1 cellular context compared by ENCODE assay signal in genomic region chr17:42980274-42980765, GRCh38.
TF ChIP-seq lines count a peak whose summit lies in the region.

Gene RUNDC1, plus strand, starts transcription at chr17:42980565. Its CDS starts 12 bp downstream, at chr17:42980577.

TF ChIP-seq in HepG2, 621 proteins besides CTCF, POLR2A, EP300 and RAD21 (continued from another document and continues in another):
- TF ChIP-seq PBX2 (CRISPR knock-in tag; IDR thresholded peaks at IDR 0.05) (no peak), SMAD1 (CRISPR knock-in tag; IDR thresholded peaks at IDR 0.05; ENCODE audit: borderline replicate concordance, low read depth) (no peak), MAX (IDR thresholded peaks at IDR 0.05) (no peak), SRSF1 (optimal IDR thresholded peaks at IDR 0.05; ENCODE audit: low read depth, low read length) (peak; percentile 82), ZBTB7B (CRISPR knock-in tag; IDR thresholded peaks at IDR 0.05) (peak; percentile 82), MED1 (CRISPR knock-in tag; IDR thresholded peaks at IDR 0.05) (no peak; the same call in 1 of the 2 replicates), CREB3 (CRISPR knock-in tag; IDR thresholded peaks at IDR 0.05) (no peak), HNF4A (CRISPR knock-in tag; IDR thresholded peaks at IDR 0.05) (no peak), ZNF225 (CRISPR knock-in tag; IDR thresholded peaks at IDR 0.05) (no peak; the same call in 1 of the 2 replicates), ZNF235 (CRISPR knock-in tag; IDR thresholded peaks at IDR 0.05; ENCODE audit: borderline replicate concordance) (no peak; the same call in 1 of the 2 replicates), WIZ (CRISPR knock-in tag; IDR thresholded peaks at IDR 0.05) (no peak), ZNF75D (CRISPR knock-in tag; IDR thresholded peaks at IDR 0.05; ENCODE audit: borderline replicate concordance) (no peak), PBX3 (CRISPR knock-in tag; IDR thresholded peaks at IDR 0.05; ENCODE audit: borderline replicate concordance) (no peak), TAF1 (CRISPR knock-in tag; IDR thresholded peaks at IDR 0.05) (peak; percentile 79), SMARCE1 (IDR thresholded peaks at IDR 0.05; ENCODE audit: borderline replicate concordance) (no peak), ZFAT (CRISPR knock-in tag; conservative IDR thresholded peaks at IDR 0.05) (no peak), ZNF773 (CRISPR knock-in tag; IDR thresholded peaks at IDR 0.05; ENCODE audit: borderline replicate concordance) (no peak), ZBTB33 (CRISPR knock-in tag; IDR thresholded peaks at IDR 0.05) (no peak), JUND (CRISPR knock-in tag; IDR thresholded peaks at IDR 0.05) (no peak), EEA1 (CRISPR knock-in tag; IDR thresholded peaks at IDR 0.05; ENCODE audit: borderline replicate concordance) (no peak), GLI4 (CRISPR knock-in tag; IDR thresholded peaks at IDR 0.05; ENCODE audit: borderline replicate concordance) (no peak), ZNF644 (CRISPR knock-in tag; IDR thresholded peaks at IDR 0.05; ENCODE audit: low read depth) (no peak), SMC3 (IDR thresholded peaks at IDR 0.05; ENCODE audit: low read length) (no peak), E2F5 (CRISPR knock-in tag; conservative IDR thresholded peaks at IDR 0.05) (no peak), ZNF335 (CRISPR knock-in tag; IDR thresholded peaks at IDR 0.05) (peak; percentile 16; the same call in 1 of the 2 replicates), UBTF (CRISPR knock-in tag; IDR thresholded peaks at IDR 0.05) (no peak), RARA (CRISPR knock-in tag; IDR thresholded peaks at IDR 0.05) (0 out of 2 replicates have a peak, but pooled peaks have one; percentile 1), ZBTB38 (CRISPR knock-in tag; IDR thresholded peaks at IDR 0.05) (no peak), HMGXB3 (CRISPR knock-in tag; IDR thresholded peaks at IDR 0.05; ENCODE audit: borderline replicate concordance) (no peak), ZNF414 (CRISPR knock-in tag; IDR thresholded peaks at IDR 0.05) (0 out of 2 replicates have a peak, but pooled peaks have one; percentile 60), ZNF749 (CRISPR knock-in tag; IDR thresholded peaks at IDR 0.05; ENCODE audit: borderline replicate concordance) (no peak; the same call in 1 of the 2 replicates), ZNF205 (CRISPR knock-in tag; IDR thresholded peaks at IDR 0.05) (no peak), ZNF143 (CRISPR knock-in tag; IDR thresholded peaks at IDR 0.05) (no peak; the same call in 1 of the 2 replicates), TEAD2 (CRISPR knock-in tag; IDR thresholded peaks at IDR 0.05) (no peak), HNRNPK (IDR thresholded peaks at IDR 0.05; ENCODE audit: low read depth, low read length, poor library complexity, severe bottlenecking) (no peak), MTA3 (CRISPR knock-in tag; IDR thresholded peaks at IDR 0.05) (no peak), ELF1 (CRISPR knock-in tag; IDR thresholded peaks at IDR 0.05) (peak; percentile 97), ZNF687 (CRISPR knock-in tag; IDR thresholded peaks at IDR 0.05) (peak; percentile 73; the same call in 1 of the 2 replicates), KDM5A (IDR thresholded peaks at IDR 0.05; ENCODE audit: borderline replicate concordance, low read length) (peak; percentile 62; the same call in 1 of the 2 replicates), E2F2 (CRISPR knock-in tag; IDR thresholded peaks at IDR 0.05; ENCODE audit: borderline replicate concordance) (no peak)
